In genomic region chr4:968221-968620, GRCh38 we compare ENCODE assay signal across 1 cellular context.
TF ChIP-seq lines count a peak whose summit lies in the region.

No MANE protein-coding gene starts in this region.

TF ChIP-seq in H1, 55 proteins besides CTCF, POLR2A, EP300 and RAD21:
- TF ChIP-seq KDM1A (IDR thresholded peaks at IDR 0.05; ENCODE audit: borderline replicate concordance, low read length) (no peak), CTBP2 (IDR thresholded peaks at IDR 0.05; ENCODE audit: borderline replicate concordance, insufficient read depth, insufficient read length, low read length) (no peak), NRF1 (IDR thresholded peaks at IDR 0.05; ENCODE audit: low read depth, low read length) (no peak), GTF2F1 (IDR thresholded peaks at IDR 0.05; ENCODE audit: borderline replicate concordance, low read depth, low read length) (no peak), RFX5 (IDR thresholded peaks at IDR 0.05; ENCODE audit: borderline replicate concordance, low read depth, low read length) (no peak), KDM4A (IDR thresholded peaks at IDR 0.05; ENCODE audit: low read depth, low read length, severe bottlenecking) (no peak), EGR1 (IDR thresholded peaks at IDR 0.05; ENCODE audit: borderline replicate concordance, low read depth, low read length) (no peak), JUND (IDR thresholded peaks at IDR 0.05; ENCODE audit: low read length) (no peak), CBX8 (IDR thresholded peaks at IDR 0.05; ENCODE audit: borderline replicate concordance, low read depth, low read length) (no peak), GABPA (IDR thresholded peaks at IDR 0.05; ENCODE audit: borderline replicate concordance, insufficient read depth, low read length) (no peak), TCF12 (IDR thresholded peaks at IDR 0.05; ENCODE audit: low read depth, low read length) (no peak), POU5F1 (IDR thresholded peaks at IDR 0.05; ENCODE audit: low read depth, low read length) (no peak), SUZ12 (IDR thresholded peaks at IDR 0.05; ENCODE audit: low read length) (no peak), ZNF274 (IDR thresholded peaks at IDR 0.05; ENCODE audit: borderline replicate concordance, extremely low read depth, low read length) (no peak), SIX5 (IDR thresholded peaks at IDR 0.05; ENCODE audit: low read depth, low read length) (no peak), TBP (IDR thresholded peaks at IDR 0.05; ENCODE audit: low read depth, low read length) (no peak), CEBPB (IDR thresholded peaks at IDR 0.05; ENCODE audit: low read depth, low read length) (no peak)
- TF ChIP-seq, protein P1, sequence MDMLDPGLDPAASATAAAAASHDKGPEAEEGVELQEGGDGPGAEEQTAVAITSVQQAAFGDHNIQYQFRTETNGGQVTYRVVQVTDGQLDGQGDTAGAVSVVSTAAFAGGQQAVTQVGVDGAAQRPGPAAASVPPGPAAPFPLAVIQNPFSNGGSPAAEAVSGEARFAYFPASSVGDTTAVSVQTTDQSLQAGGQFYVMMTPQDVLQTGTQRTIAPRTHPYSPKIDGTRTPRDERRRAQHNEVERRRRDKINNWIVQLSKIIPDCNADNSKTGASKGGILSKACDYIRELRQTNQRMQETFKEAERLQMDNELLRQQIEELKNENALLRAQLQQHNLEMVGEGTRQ (IDR thresholded peaks at IDR 0.05; ENCODE audit: low read length) = no peak
